15 cellular contexts compared by ENCODE assay signal in the genomic region with DNA sequence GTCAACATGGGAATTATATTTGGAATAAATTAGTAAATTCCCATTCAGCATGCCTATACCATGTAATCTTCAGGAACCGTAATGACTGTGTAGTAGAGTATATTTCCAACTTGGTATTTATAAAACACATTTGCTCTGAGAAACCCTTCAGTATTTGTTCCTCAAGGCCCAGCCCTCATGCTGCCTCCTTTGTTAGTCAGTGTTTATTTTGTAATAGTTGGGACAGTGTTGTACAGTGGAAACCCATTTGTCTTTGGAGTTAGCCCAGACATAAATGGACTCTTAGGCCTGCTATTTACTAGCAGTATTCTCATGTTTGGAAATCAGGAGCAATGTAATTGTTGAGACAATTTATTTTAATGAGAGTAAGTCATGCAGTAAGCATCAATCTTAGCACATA.
"Had no signal": no experiment of that assay in that cellular context is flagged by ENCODE, and none has a peak within 500 bp of the region (broad histone marks: within the 10 kb centered on the region; RNA-seq: fewer than 3 reads in every experiment).

No MANE protein-coding gene starts in this region.

- H3K27ac ChIP-seq: colonic mucosa, gastrocnemius medialis, heart right ventricle, neutrophil, sigmoid colon had no signal

- H3K27me3 ChIP-seq: colonic mucosa, gastrocnemius medialis, heart right ventricle, neutrophil, sigmoid colon had no signal

- H3K4me3 ChIP-seq: colonic mucosa, gastrocnemius medialis, heart right ventricle, mucosa of descending colon, sigmoid colon had no signal

- H3K36me3 ChIP-seq: colonic mucosa, gastrocnemius medialis, heart right ventricle, neutrophil, sigmoid colon had no signal

- H3K9me3 ChIP-seq: colonic mucosa, gastrocnemius medialis, heart right ventricle, mucosa of descending colon, neutrophil, sigmoid colon had no signal

- DNase-seq: colonic mucosa; dermis blood vessel endothelial cell; gastrocnemius medialis; heart right ventricle; hypothalamus; kidney glomerular epithelial cell; mucosa of descending colon; naive thymus-derived CD8-positive, alpha-beta T cell; sigmoid colon; small intestine; stimulated activated CD4-positive, alpha-beta T cell treated with anti-CD3 and anti-CD28 coated beads, Interleukin-12 subunit alpha, Interleukin-12 subunit beta, amount 100 ng/mL, for 4 hours; stimulated activated naive CD4-positive, alpha-beta T cell treated with Interleukin-2 at 50 U/mL for 16 hours; trophoblast cell had no signal

- FAIRE-seq: islet of Langerhans, small intestine had no signal

- H3K4me1 ChIP-seq: colonic mucosa, gastrocnemius medialis, heart right ventricle, sigmoid colon had no signal

- ATAC-seq: gastrocnemius medialis; heart right ventricle; mucosa of descending colon; naive thymus-derived CD8-positive, alpha-beta T cell had no signal
